ENCODE assay signal across 22 cellular contexts in the genomic region with DNA sequence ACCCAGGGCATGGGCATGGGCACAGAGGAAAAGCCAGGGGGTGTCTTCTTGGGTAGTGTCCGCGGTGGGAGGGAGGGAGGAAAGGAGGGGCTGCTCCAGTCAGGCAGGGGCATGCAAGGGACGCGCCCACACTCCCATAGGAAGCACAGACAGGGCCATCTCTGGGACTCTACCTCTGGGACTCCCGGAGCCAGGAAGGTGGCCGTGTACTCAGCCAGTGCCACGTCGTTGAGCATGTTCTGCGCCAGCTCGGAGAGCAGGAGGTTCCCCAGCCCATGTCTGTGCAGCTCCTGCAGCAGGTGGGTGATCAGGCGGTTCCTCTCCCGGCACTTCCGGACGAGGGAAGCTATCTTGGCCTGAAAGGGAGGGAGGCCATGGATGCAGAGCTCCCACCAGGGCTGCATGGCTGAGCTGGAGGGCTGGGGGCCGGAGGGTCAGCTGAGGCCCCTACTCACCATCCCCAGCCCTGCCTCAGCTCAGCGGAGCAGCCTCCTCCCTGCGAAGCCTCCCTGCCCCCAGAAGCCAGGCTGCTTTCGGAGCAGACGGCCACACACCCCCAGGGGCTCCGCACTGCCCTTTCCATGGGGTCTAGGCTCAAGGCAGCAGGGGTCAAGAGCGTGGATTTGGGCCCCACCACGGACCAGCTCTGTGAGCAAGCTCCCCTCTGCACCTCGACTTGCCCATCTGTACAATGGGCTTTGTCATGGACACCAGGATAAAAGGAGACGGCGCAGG. TPM values are rescaled to one million over a fixed set of nuclear protein-coding genes. Genes with fewer than 3 reads are reported as not detected.
DNase-seq lines count a peak whose midpoint lies in the region; ATAC-seq, FAIRE-seq and TF ChIP-seq lines count a peak whose summit lies in the region.
"Had no signal": no experiment of that assay in that cellular context is flagged by ENCODE, and none has a peak within 500 bp of the region (broad histone marks: within the 10 kb centered on the region; RNA-seq: fewer than 3 reads in every experiment).

No MANE protein-coding gene starts in this region.

- CTCF ChIA-PET in HepG2 (lab: Yijun Ruan, JAX; ENCODE audit: low intra/inter-chr PET ratio, low total read pairs) (no interaction called here), K562 (lab: Yijun Ruan, JAX; ENCODE audit: low intra/inter-chr PET ratio) (no interaction called here)

- no peak for TF ChIP-seq CTCF in HepG2 (CRISPR knock-in tag; IDR thresholded peaks at IDR 0.05)
- no peak for TF ChIP-seq CTCF in right lobe of liver (IDR thresholded peaks at IDR 0.05)
- TF ChIP-seq CTCF in K562 (IDR thresholded peaks at IDR 0.05 in 2 of 3, conservative IDR thresholded peaks at IDR 0.05 in 1 of 3; ENCODE audit: insufficient read depth in 2 of 3, low read depth in 1 of 3, low read length in 3 of 3) = no peak
- no peak for TF ChIP-seq CTCF in kidney (IDR thresholded peaks at IDR 0.05; ENCODE audit: borderline replicate concordance, extremely low read depth, insufficient read depth)
- no peak for TF ChIP-seq CTCF in stomach (IDR thresholded peaks at IDR 0.05)
- TF ChIP-seq CTCF in ovary (IDR thresholded peaks at IDR 0.05) = no peak

- no peak for FAIRE-seq in HepG2 (lab: Jason Lieb, UNC)
- FAIRE-seq in K562 (lab: Jason Lieb, UNC) = no peak
- no peak for FAIRE-seq in kidney (lab: Jason Lieb, UNC)
- FAIRE-seq: A204.1, GM18507 had no signal

- H3K36me3 ChIP-seq in HepG2 (replicated peaks in 1 of 2; ENCODE audit: control insufficient read depth in 1 of 2, insufficient read depth in 2 of 2, low read length in 2 of 2) (no peaks in the 10 kb centered on the region), right lobe of liver (no peaks in the 10 kb centered on the region), K562 (ENCODE audit: control insufficient read depth, insufficient read depth, low read length) (no peaks in the 10 kb centered on the region), kidney (ENCODE audit: control insufficient read depth in 1 of 2, insufficient read depth in 2 of 2, low read length in 2 of 2) (no peaks in the 10 kb centered on the region), stomach (no peaks in the 10 kb centered on the region), ovary (no peaks in the 10 kb centered on the region)
- H3K36me3 ChIP-seq: MG63 had no signal

- H2AFZ ChIP-seq in HepG2 (ENCODE audit: low read length) (no peak overlapping the region), K562 (ENCODE audit: low read depth, low read length) (no peak overlapping the region)

- H3K9me3 ChIP-seq in HepG2 (ENCODE audit: low read length) (no peaks in the 10 kb centered on the region), right lobe of liver (no peaks in the 10 kb centered on the region), K562 (replicated peaks; ENCODE audit: control insufficient read depth, insufficient read depth, low read depth, low read length) (no peaks in the 10 kb centered on the region), kidney (ENCODE audit: control insufficient read depth in 1 of 2, low read length in 2 of 2) (no peaks in the 10 kb centered on the region), stomach (no peaks in the 10 kb centered on the region), ovary (no peaks in the 10 kb centered on the region)
- H3K9me3 ChIP-seq: MG63 had no signal

- no peak overlapping the region for H3K27ac ChIP-seq in HepG2 (ENCODE audit: extremely low read length, insufficient read depth, low read length)
- no peak overlapping the region for H3K27ac ChIP-seq in right lobe of liver
- no peak overlapping the region for H3K27ac ChIP-seq in K562 (ENCODE audit: extremely low read depth, low read depth, low read length)
- no peak overlapping the region for H3K27ac ChIP-seq in kidney (ENCODE audit: low read depth in 2 of 2, low read length in 2 of 2)
- H3K27ac ChIP-seq in stomach = no peak overlapping the region
- H3K27ac ChIP-seq in ovary = no peak overlapping the region

- no peaks in the 10 kb centered on the region for H3K9me1 ChIP-seq in K562 (ENCODE audit: control insufficient read depth, insufficient read depth, low read length)

- WGBS in HepG2 (ENCODE audit: low lambda C conversion rate) = 34% methylated on average over 9 of the region's 25 CpGs
- 76% methylated on average over 7 of the region's 25 CpGs for WGBS in right lobe of liver (ENCODE audit: insufficient coverage, low coverage, low lambda C conversion rate, missing lambda C conversion rate)
- WGBS in K562 (ENCODE audit: insufficient coverage, low coverage, missing lambda C conversion rate) = 7% methylated on average over 19 of the region's 25 CpGs
- WGBS in stomach, 5 donors = 78 to 83% (median 82%) methylated on average over 19 to 25 of the region's 25 CpGs
- WGBS in ovary, 3 donors = 76 to 78% (median 77%) methylated on average over 25 of the region's 25 CpGs

- no peaks in the 10 kb centered on the region for H4K20me1 ChIP-seq in HepG2 (ENCODE audit: insufficient read depth, low read length)
- no peaks in the 10 kb centered on the region; the same call in 1 of the 2 replicates for H4K20me1 ChIP-seq in K562 (replicated peaks; ENCODE audit: control insufficient read depth, insufficient read depth, low read length)

- TF ChIP-seq EP300 in HepG2 (IDR thresholded peaks at IDR 0.05; ENCODE audit: low read depth in 2 of 2, low read length in 2 of 2) (no peak), HepG2 (CRISPR knock-in tag; IDR thresholded peaks at IDR 0.05; ENCODE audit: borderline replicate concordance) (no peak), K562 (IDR thresholded peaks at IDR 0.05; ENCODE audit: low read length) (no peak), stomach (IDR thresholded peaks at IDR 0.05) (no peak), ovary (IDR thresholded peaks at IDR 0.05) (no peak)

- H3K4me1 ChIP-seq in HepG2 (ENCODE audit: insufficient read depth, low read length) = no peaks in the 10 kb centered on the region
- H3K4me1 ChIP-seq in right lobe of liver = no peaks in the 10 kb centered on the region
- H3K4me1 ChIP-seq in K562 (replicated peaks in 1 of 2; ENCODE audit: control insufficient read depth in 2 of 2, insufficient read depth in 2 of 2, low read length in 2 of 2) = peaks cover 0 to 4% of the 10 kb centered on the region in 2 experiments; a peak in 1 of 5 replicates
- H3K4me1 ChIP-seq in kidney (ENCODE audit: control insufficient read depth in 1 of 2, insufficient read depth in 1 of 2, low read depth in 1 of 2, low read length in 2 of 2) = no peaks in the 10 kb centered on the region
- H3K4me1 ChIP-seq in stomach = no peaks in the 10 kb centered on the region
- H3K4me1 ChIP-seq in ovary (ENCODE audit: insufficient read depth) = no peaks in the 10 kb centered on the region

- in situ Hi-C loops in HepG2 (cut with HindIII; ENCODE audit: extremely low pct_ligation_motif_present, low pct_unique_long_range_greater_than_20kb) (no loop called here), K562 (cut with MboI) (no loop called here)

- ATAC-seq in HepG2 = no peak
- ATAC-seq in right lobe of liver = no peak
- no peak for ATAC-seq in K562
- no peak for ATAC-seq in GM19452 (IDR thresholded peaks at IDR 0.05; ENCODE audit: unreplicated experiment)

- intact Hi-C loops in HepG2 (cut with micrococcal nuclease; ENCODE audit: unreplicated experiment) (no loop called here), right lobe of liver (cut with DNase I) (no loop called here), K562 (cut with micrococcal nuclease) (no loop called here), kidney (cut with DNase I) (no loop called here), stomach (cut with DNase I; ENCODE audit: low total_unique reads) (no loop called here), ovary (cut with DNase I) (no loop called here)

- no peak for TF ChIP-seq POLR2A in HepG2 (IDR thresholded peaks at IDR 0.05; ENCODE audit: insufficient read depth in 1 of 2, low read depth in 2 of 2, low read length in 2 of 2)
- no peak for TF ChIP-seq POLR2A in right lobe of liver (IDR thresholded peaks at IDR 0.05)
- TF ChIP-seq POLR2A in K562 (conservative IDR thresholded peaks at IDR 0.05) = no peak
- no peak for TF ChIP-seq POLR2A in stomach (IDR thresholded peaks at IDR 0.05)
- no peak for TF ChIP-seq POLR2A in ovary (IDR thresholded peaks at IDR 0.05)

- H3K4me2 ChIP-seq in HepG2 (ENCODE audit: low read depth, low read length) (no peak overlapping the region), K562 (ENCODE audit: insufficient read depth, low read length) (no peak overlapping the region)

- BruUV-seq in HepG2 (replicated peaks; lab: Mats Ljungman, UMichigan) = no TSS peak
- no TSS peak for BruUV-seq in K562 (replicated peaks; lab: Mats Ljungman, UMichigan)

- H3K4me3 ChIP-seq in HepG2 (replicated peaks in 1 of 3; ENCODE audit: insufficient read depth in 1 of 3, low read depth in 2 of 3, low read length in 3 of 3) (no peak overlapping the region), right lobe of liver (no peak overlapping the region), K562 (no peak overlapping the region), kidney (ENCODE audit: low read length in 2 of 2) (no peak overlapping the region), stomach (no peak overlapping the region), ovary (no peak overlapping the region)
- H3K4me3 ChIP-seq: MG63 had no signal

- DNase-seq in HepG2 (ENCODE audit: low spot score) (no peak), right lobe of liver (no peak), K562 (ENCODE audit: extremely low read depth in 1 of 4, low spot score in 3 of 4) (no peak), kidney (peak; percentile 46), stomach (peak; percentile 15), ovary (no peak), NCI-H82 treated with DMSO at 0.1 percent for 48 hours (lab: John Stamatoyannopoulos, UW; ENCODE audit: unreplicated experiment) (no peak)
- DNase-seq: GDM1, GOT3, MG63, NCI-H1417, NCI-H1694 treated with DMSO at 0.1 percent for 48 hours, NCI-H446, NCI-H526, SHP77 had no signal

- H3K79me2 ChIP-seq in HepG2 (ENCODE audit: insufficient read depth, low read length) (no peaks in the 10 kb centered on the region), K562 (ENCODE audit: control insufficient read depth, insufficient read depth, low read length) (no peaks in the 10 kb centered on the region)

- TF ChIP-seq RAD21 in HepG2 (CRISPR knock-in tag; IDR thresholded peaks at IDR 0.05) = no peak
- no peak for TF ChIP-seq RAD21 in K562 (CRISPR knock-in tag; conservative IDR thresholded peaks at IDR 0.05 in 1 of 2, IDR thresholded peaks at IDR 0.05 in 1 of 2)

- no peak overlapping the region for H3K9ac ChIP-seq in HepG2 (ENCODE audit: insufficient read depth, low read depth, low read length)
- H3K9ac ChIP-seq in K562 (ENCODE audit: insufficient read depth in 1 of 2, low read depth in 2 of 2, low read length in 2 of 2) = no peak overlapping the region
- no peak overlapping the region for H3K9ac ChIP-seq in kidney (ENCODE audit: low read length in 2 of 2)

- peaks cover 14 to 36% of the 10 kb centered on the region in 2 experiments; a peak in 4 of 5 replicates for H3K27me3 ChIP-seq in HepG2 (ENCODE audit: control insufficient read depth in 1 of 2, insufficient read depth in 2 of 2, low read length in 2 of 2)
- H3K27me3 ChIP-seq in right lobe of liver = no peaks in the 10 kb centered on the region
- peaks cover 0 to 33% of the 10 kb centered on the region in 2 experiments; a peak in 3 of 5 replicates for H3K27me3 ChIP-seq in K562 (ENCODE audit: control insufficient read depth in 2 of 2, insufficient read depth in 2 of 2, low read length in 2 of 2)
- peaks cover 0 to 77% (median 9%) of the 10 kb centered on the region in 3 donors for H3K27me3 ChIP-seq in stomach
- no peaks in the 10 kb centered on the region for H3K27me3 ChIP-seq in ovary

- POLR2A ChIA-PET in HepG2 (lab: Yijun Ruan, JAX) (no interaction called here), K562 (lab: Yijun Ruan, JAX) (interaction anchor here (0.6 to 1.0 kb wide), 3 partner anchors 16 to 1965 kb away, joined by 3 read pairs; no protein-coding TSS in a partner anchor)

RNA-seq across cellular contexts. Expression of a gene that starts 44.6 kb away (rescaled TPM):
- total RNA-seq in HepG2 (2016; rRNA removed; fragmentation: Illumina TruSeq; extraction: Trizol) (not detected in 2 replicates), right lobe of liver (under 1 TPM in 2 of 6 experiments, not detected in 4; under 0.01 to 0.06 TPM), K562 (2014; rRNA removed) (not detected in 2 replicates), K562 (2014; rRNA removed; fragmentation: Illumina TruSeq; extraction: Trizol) (not detected in 2 replicates), K562 (2015; rRNA removed; fragmentation: Illumina TruSeq; extraction: Trizol) (not detected in 2 replicates), K562 (2021) (not detected in 2 replicates), kidney (0.16 TPM), stomach (1 to 10 TPM in 2 of 5 donors, under 1 TPM in 1, not detected in 2; 0.55 to 1.8 (median 1.2) TPM), ovary (under 1 TPM; 0.10 to 0.35 (median 0.12) TPM)
- not detected in 2 replicates for total RNA-seq in HepG2 (2016; cell fraction: cytosol; rRNA removed; fragmentation: Illumina TruSeq; extraction: Trizol; ENCODE audit: low read depth)
- total RNA-seq in HepG2 (2016; cell fraction: insoluble cytoplasmic fraction; rRNA removed; fragmentation: Illumina TruSeq; extraction: Trizol) = not detected in 2 replicates
- total RNA-seq in HepG2 (2016; cell fraction: membrane; rRNA removed; fragmentation: Illumina TruSeq; extraction: Trizol) = not detected in 2 replicates
- total RNA-seq in HepG2 (2016; cell fraction: nucleus; rRNA removed; fragmentation: Illumina TruSeq; extraction: Trizol) = not detected in 2 replicates
- polyA plus RNA-seq in HepG2 (2011; rRNA removed) (not detected in 2 replicates), K562 (2011; rRNA removed) (not detected in 2 replicates), K562 (2014; fragmentation: Illumina TruSeq; extraction: Trizol) (not detected in 2 replicates), K562 (2014; fragmentation: Nextera tagmentation; extraction: Ambion mirVana) (not detected), K562 (2014; rRNA removed) (not detected in 2 replicates), kidney (ENCODE audit: insufficient read depth, low read depth, low replicate concordance) (not detected), stomach (under 1 TPM in 1 of 3 donors, not detected in 2; under 0.01 TPM), ovary (under 1 TPM; 0.04 to 0.10 TPM)
- under 0.01 TPM in 1 of 2 replicates, not detected in the other for polyA plus RNA-seq in HepG2 (2011; cell fraction: cytosol; rRNA removed)
- not detected in 2 replicates for polyA plus RNA-seq in HepG2 (2011; cell fraction: nucleus; rRNA removed)
- not detected in 2 replicates for polyA plus RNA-seq in HepG2 (2012)
- polyA plus RNA-seq in HepG2 (2016; cell fraction: cytosol; fragmentation: Illumina TruSeq; extraction: Trizol; ENCODE audit: low read depth) = not detected in 2 replicates
- polyA plus RNA-seq in HepG2 (2016; cell fraction: insoluble cytoplasmic fraction; fragmentation: Illumina TruSeq; extraction: Trizol; ENCODE audit: low read depth) = not detected in 2 replicates
- polyA plus RNA-seq in HepG2 (2016; cell fraction: membrane; fragmentation: Illumina TruSeq; extraction: Trizol; ENCODE audit: low read depth) = not detected in 2 replicates
- not detected in 2 replicates for polyA plus RNA-seq in HepG2 (2016; cell fraction: nucleus; fragmentation: Illumina TruSeq; extraction: Trizol; ENCODE audit: insufficient read depth, low read depth)
- polyA minus RNA-seq in HepG2 (2011; rRNA and poly(A)+ RNA removed; ENCODE audit: low replicate concordance) = 0.02 TPM in 1 of 2 replicates, not detected in the other
- not detected in 2 replicates for polyA minus RNA-seq in HepG2 (2011; cell fraction: cytosol; rRNA and poly(A)+ RNA removed)
- not detected in 2 replicates for polyA minus RNA-seq in HepG2 (2011; cell fraction: nucleus; rRNA and poly(A)+ RNA removed)
- not detected in 2 replicates for total RNA-seq in K562 (2011; cell fraction: chromatin; rRNA removed; ENCODE audit: low replicate concordance)
- not detected in 2 replicates for total RNA-seq in K562 (2011; cell fraction: nucleolus; rRNA removed)
- not detected in 2 replicates for total RNA-seq in K562 (2011; cell fraction: nucleoplasm; rRNA removed)
- polyA plus RNA-seq in K562 (2011; cell fraction: cytosol; rRNA removed) = not detected in 2 replicates
- not detected in 2 replicates for polyA plus RNA-seq in K562 (2011; cell fraction: nucleus; rRNA removed)
- polyA plus RNA-seq in K562 (2012) = not detected in 2 replicates
- polyA minus RNA-seq in K562 (2011; rRNA and poly(A)+ RNA removed) = not detected in 2 replicates
- polyA minus RNA-seq in K562 (2011; cell fraction: cytosol; rRNA and poly(A)+ RNA removed) = not detected in 2 replicates
- not detected in 2 replicates for polyA minus RNA-seq in K562 (2011; cell fraction: nucleus; rRNA and poly(A)+ RNA removed)
- total RNA-seq: Daoy, LHCN-M2, RPMI7951 had no signal
- polyA plus RNA-seq: CD14-positive monocyte had no signal

Comparison
In these comparisons a context has a peak if more than half of its experiments do, and no peak if none do; other contexts are left out.
1. DNase-seq: peak in kidney (single experiment) and stomach (single experiment); none in HepG2 (single experiment), right lobe of liver (0 of 3), K562 (0 of 4), ovary (0 of 5) and NCI-H82 treated with DMSO at 0.1 percent for 48 hours (single experiment).